1 cellular context compared by ENCODE assay signal in genomic region chr7:1875390-1876199, GRCh38.
TF ChIP-seq lines count a peak whose summit lies in the region.
"Not testable (repeated sequence)": the region's sequence is repeated elsewhere in the genome, so short reads cannot be mapped to it uniquely, and the experiment has no call there.

No MANE protein-coding gene starts in this region.

TF ChIP-seq in HepG2, 621 proteins besides CTCF, POLR2A, EP300 and RAD21 (continued from another document and continues in another):
- TF ChIP-seq PAXIP1 (CRISPR knock-in tag; conservative IDR thresholded peaks at IDR 0.05) (peak; percentile 68), HNRNPL (IDR thresholded peaks at IDR 0.05; ENCODE audit: low read depth, low read length) (0 out of 2 replicates have a peak, but pooled peaks have one; percentile 40), ZBTB38 (CRISPR knock-in tag; IDR thresholded peaks at IDR 0.05) (peak; percentile 33; the same call in 1 of the 2 replicates), NR2F6 (IDR thresholded peaks at IDR 0.05) (peak; percentile 53), NR2F6 (CRISPR knock-in tag; IDR thresholded peaks at IDR 0.05) (peak; percentile 51), YEATS4 (CRISPR knock-in tag; IDR thresholded peaks at IDR 0.05; ENCODE audit: borderline replicate concordance) (peak; percentile 8; the same call in 1 of the 2 replicates), LCORL (CRISPR knock-in tag; IDR thresholded peaks at IDR 0.05) (peak; percentile 76; the same call in 1 of the 2 replicates), FOXA1 (CRISPR knock-in tag; IDR thresholded peaks at IDR 0.05) (peak; percentile 84), DRAP1 (CRISPR knock-in tag; IDR thresholded peaks at IDR 0.05) (peak; percentile 23; the same call in 1 of the 2 replicates), ZNF598 (CRISPR knock-in tag; IDR thresholded peaks at IDR 0.05; ENCODE audit: borderline replicate concordance) (0 out of 2 replicates have a peak, but pooled peaks have one; percentile 32), XRCC5 (optimal IDR thresholded peaks at IDR 0.05; ENCODE audit: low read length) (peak; percentile 23), CCDC6 (CRISPR knock-in tag; IDR thresholded peaks at IDR 0.05) (peak; percentile 52; the same call in 1 of the 2 replicates), UBTF (CRISPR knock-in tag; IDR thresholded peaks at IDR 0.05) (peak; percentile 40; the same call in 1 of the 2 replicates), BHLHE40 (IDR thresholded peaks at IDR 0.05; ENCODE audit: low read length) (peak; percentile 10; the same call in 1 of the 2 replicates), MYC (CRISPR knock-in tag; IDR thresholded peaks at IDR 0.05; ENCODE audit: borderline replicate concordance) (peak; percentile 60; the same call in 1 of the 2 replicates), PHF21A (CRISPR knock-in tag; IDR thresholded peaks at IDR 0.05) (peak; percentile 60), MXD4 (CRISPR knock-in tag; IDR thresholded peaks at IDR 0.05) (peak; percentile 58; the same call in 1 of the 2 replicates), NR2C2 (CRISPR knock-in tag; IDR thresholded peaks at IDR 0.05; ENCODE audit: borderline replicate concordance) (0 out of 2 replicates have a peak, but pooled peaks have one; percentile 26), SP5 (CRISPR knock-in tag; IDR thresholded peaks at IDR 0.05; ENCODE audit: borderline replicate concordance, low read depth) (peak; percentile 95), GATAD1 (CRISPR knock-in tag; IDR thresholded peaks at IDR 0.05) (peak; percentile 25; the same call in 1 of the 2 replicates), RARA (CRISPR knock-in tag; IDR thresholded peaks at IDR 0.05) (peak; percentile 51), HNF4A (CRISPR knock-in tag; IDR thresholded peaks at IDR 0.05) (peak; percentile 70), ZNF501 (CRISPR knock-in tag; IDR thresholded peaks at IDR 0.05) (peak; percentile 63; the same call in 1 of the 2 replicates), GATAD2A (CRISPR knock-in tag; IDR thresholded peaks at IDR 0.05) (peak; percentile 30), POGZ (CRISPR knock-in tag; IDR thresholded peaks at IDR 0.05) (0 out of 2 replicates have a peak, but pooled peaks have one; percentile 8), ELF3 (CRISPR knock-in tag; IDR thresholded peaks at IDR 0.05) (0 out of 2 replicates have a peak, but pooled peaks have one; percentile 14), FOXP1 (CRISPR knock-in tag; IDR thresholded peaks at IDR 0.05) (0 out of 2 replicates have a peak, but pooled peaks have one; percentile 16), ZNF263 (CRISPR knock-in tag; IDR thresholded peaks at IDR 0.05) (peak; percentile 95), SOX13 (CRISPR knock-in tag; conservative IDR thresholded peaks at IDR 0.05 in 1 of 2, IDR thresholded peaks at IDR 0.05 in 1 of 2) (0 out of 4 replicates have a peak, but pooled peaks of 1 of the 2 experiments have one; percentile 12), SPEN (CRISPR knock-in tag; IDR thresholded peaks at IDR 0.05; ENCODE audit: low read depth) (0 out of 2 replicates have a peak, but pooled peaks have one; percentile 32), ZMYM2 (CRISPR knock-in tag; IDR thresholded peaks at IDR 0.05) (0 out of 2 replicates have a peak, but pooled peaks have one; percentile 31), SP1 (CRISPR knock-in tag; IDR thresholded peaks at IDR 0.05) (0 out of 2 replicates have a peak, but pooled peaks have one; percentile 35)
- TF ChIP-seq, protein P1, sequence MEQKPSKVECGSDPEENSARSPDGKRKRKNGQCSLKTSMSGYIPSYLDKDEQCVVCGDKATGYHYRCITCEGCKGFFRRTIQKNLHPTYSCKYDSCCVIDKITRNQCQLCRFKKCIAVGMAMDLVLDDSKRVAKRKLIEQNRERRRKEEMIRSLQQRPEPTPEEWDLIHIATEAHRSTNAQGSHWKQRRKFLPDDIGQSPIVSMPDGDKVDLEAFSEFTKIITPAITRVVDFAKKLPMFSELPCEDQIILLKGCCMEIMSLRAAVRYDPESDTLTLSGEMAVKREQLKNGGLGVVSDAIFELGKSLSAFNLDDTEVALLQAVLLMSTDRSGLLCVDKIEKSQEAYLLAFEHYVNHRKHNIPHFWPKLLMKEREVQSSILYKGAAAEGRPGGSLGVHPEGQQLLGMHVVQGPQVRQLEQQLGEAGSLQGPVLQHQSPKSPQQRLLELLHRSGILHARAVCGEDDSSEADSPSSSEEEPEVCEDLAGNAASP (CRISPR knock-in tag; IDR thresholded peaks at IDR 0.05; ENCODE audit: borderline replicate concordance), result 0 out of 2 replicates have a peak, but pooled peaks have one; percentile 10
- TF ChIP-seq, protein P2, sequence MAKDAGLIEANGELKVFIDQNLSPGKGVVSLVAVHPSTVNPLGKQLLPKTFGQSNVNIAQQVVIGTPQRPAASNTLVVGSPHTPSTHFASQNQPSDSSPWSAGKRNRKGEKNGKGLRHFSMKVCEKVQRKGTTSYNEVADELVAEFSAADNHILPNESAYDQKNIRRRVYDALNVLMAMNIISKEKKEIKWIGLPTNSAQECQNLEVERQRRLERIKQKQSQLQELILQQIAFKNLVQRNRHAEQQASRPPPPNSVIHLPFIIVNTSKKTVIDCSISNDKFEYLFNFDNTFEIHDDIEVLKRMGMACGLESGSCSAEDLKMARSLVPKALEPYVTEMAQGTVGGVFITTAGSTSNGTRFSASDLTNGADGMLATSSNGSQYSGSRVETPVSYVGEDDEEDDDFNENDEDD (CRISPR knock-in tag; IDR thresholded peaks at IDR 0.05; ENCODE audit: borderline replicate concordance), result peak; percentile 29; the same call in 1 of the 2 replicates
- not testable (repeated sequence) for TF ChIP-seq LCORL, FOXA1, FOXP1, SOX13, SP1 (IDR thresholded peaks at IDR 0.05)
- TF ChIP-seq, protein P3, sequence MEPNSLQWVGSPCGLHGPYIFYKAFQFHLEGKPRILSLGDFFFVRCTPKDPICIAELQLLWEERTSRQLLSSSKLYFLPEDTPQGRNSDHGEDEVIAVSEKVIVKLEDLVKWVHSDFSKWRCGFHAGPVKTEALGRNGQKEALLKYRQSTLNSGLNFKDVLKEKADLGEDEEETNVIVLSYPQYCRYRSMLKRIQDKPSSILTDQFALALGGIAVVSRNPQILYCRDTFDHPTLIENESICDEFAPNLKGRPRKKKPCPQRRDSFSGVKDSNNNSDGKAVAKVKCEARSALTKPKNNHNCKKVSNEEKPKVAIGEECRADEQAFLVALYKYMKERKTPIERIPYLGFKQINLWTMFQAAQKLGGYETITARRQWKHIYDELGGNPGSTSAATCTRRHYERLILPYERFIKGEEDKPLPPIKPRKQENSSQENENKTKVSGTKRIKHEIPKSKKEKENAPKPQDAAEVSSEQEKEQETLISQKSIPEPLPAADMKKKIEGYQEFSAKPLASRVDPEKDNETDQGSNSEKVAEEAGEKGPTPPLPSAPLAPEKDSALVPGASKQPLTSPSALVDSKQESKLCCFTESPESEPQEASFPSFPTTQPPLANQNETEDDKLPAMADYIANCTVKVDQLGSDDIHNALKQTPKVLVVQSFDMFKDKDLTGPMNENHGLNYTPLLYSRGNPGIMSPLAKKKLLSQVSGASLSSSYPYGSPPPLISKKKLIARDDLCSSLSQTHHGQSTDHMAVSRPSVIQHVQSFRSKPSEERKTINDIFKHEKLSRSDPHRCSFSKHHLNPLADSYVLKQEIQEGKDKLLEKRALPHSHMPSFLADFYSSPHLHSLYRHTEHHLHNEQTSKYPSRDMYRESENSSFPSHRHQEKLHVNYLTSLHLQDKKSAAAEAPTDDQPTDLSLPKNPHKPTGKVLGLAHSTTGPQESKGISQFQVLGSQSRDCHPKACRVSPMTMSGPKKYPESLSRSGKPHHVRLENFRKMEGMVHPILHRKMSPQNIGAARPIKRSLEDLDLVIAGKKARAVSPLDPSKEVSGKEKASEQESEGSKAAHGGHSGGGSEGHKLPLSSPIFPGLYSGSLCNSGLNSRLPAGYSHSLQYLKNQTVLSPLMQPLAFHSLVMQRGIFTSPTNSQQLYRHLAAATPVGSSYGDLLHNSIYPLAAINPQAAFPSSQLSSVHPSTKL (CRISPR knock-in tag; IDR thresholded peaks at IDR 0.05), result peak; percentile 46
- TF ChIP-seq, protein P4, sequence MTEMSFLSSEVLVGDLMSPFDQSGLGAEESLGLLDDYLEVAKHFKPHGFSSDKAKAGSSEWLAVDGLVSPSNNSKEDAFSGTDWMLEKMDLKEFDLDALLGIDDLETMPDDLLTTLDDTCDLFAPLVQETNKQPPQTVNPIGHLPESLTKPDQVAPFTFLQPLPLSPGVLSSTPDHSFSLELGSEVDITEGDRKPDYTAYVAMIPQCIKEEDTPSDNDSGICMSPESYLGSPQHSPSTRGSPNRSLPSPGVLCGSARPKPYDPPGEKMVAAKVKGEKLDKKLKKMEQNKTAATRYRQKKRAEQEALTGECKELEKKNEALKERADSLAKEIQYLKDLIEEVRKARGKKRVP (CRISPR knock-in tag; IDR thresholded peaks at IDR 0.05), result peak in 1 of 2 experiments; percentile 42; a peak in 1 of 4 replicates
- TF ChIP-seq, protein P5, sequence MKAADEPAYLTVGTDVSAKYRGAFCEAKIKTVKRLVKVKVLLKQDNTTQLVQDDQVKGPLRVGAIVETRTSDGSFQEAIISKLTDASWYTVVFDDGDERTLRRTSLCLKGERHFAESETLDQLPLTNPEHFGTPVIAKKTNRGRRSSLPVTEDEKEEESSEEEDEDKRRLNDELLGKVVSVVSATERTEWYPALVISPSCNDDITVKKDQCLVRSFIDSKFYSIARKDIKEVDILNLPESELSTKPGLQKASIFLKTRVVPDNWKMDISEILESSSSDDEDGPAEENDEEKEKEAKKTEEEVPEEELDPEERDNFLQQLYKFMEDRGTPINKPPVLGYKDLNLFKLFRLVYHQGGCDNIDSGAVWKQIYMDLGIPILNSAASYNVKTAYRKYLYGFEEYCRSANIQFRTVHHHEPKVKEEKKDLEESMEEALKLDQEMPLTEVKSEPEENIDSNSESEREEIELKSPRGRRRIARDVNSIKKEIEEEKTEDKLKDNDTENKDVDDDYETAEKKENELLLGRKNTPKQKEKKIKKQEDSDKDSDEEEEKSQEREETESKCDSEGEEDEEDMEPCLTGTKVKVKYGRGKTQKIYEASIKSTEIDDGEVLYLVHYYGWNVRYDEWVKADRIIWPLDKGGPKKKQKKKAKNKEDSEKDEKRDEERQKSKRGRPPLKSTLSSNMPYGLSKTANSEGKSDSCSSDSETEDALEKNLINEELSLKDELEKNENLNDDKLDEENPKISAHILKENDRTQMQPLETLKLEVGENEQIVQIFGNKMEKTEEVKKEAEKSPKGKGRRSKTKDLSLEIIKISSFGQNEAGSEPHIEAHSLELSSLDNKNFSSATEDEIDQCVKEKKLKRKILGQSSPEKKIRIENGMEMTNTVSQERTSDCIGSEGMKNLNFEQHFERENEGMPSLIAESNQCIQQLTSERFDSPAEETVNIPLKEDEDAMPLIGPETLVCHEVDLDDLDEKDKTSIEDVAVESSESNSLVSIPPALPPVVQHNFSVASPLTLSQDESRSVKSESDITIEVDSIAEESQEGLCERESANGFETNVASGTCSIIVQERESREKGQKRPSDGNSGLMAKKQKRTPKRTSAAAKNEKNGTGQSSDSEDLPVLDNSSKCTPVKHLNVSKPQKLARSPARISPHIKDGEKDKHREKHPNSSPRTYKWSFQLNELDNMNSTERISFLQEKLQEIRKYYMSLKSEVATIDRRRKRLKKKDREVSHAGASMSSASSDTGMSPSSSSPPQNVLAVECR (CRISPR knock-in tag; IDR thresholded peaks at IDR 0.05; ENCODE audit: borderline replicate concordance), result peak; percentile 60; the same call in 1 of the 2 replicates
